In the genomic region with DNA sequence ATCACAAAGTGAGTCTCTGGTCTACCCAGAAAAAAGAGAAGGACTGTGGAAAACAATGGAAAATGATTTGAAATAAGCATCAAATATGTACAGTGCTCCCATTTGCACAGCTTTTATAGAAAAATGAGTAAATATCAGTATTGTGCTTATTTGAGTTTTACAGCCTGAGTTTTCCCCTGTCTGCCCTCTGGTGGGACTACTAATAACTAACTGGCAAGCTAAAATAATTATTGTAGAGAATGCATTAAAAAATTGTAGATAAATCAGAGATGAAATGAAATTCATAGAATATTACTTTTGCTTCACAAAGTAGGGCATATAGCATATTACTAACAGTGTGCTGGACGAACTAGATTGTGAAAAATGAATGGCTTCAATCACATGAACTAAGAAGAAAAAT, we compare ENCODE assay signal across 12 cellular contexts.
DNase-seq lines count a peak whose midpoint lies in the region; ATAC-seq, FAIRE-seq and TF ChIP-seq lines count a peak whose summit lies in the region.
"Had no signal": no experiment of that assay in that cellular context is flagged by ENCODE, and none has a peak within 500 bp of the region (broad histone marks: within the 10 kb centered on the region; RNA-seq: fewer than 3 reads in every experiment).

No MANE protein-coding gene starts in this region.

- no peaks in the 10 kb centered on the region for H3K27me3 ChIP-seq in endodermal cell (ENCODE audit: control insufficient read depth, insufficient read depth, low read length, poor library complexity, severe bottlenecking)

- H3K4me3 ChIP-seq in endodermal cell (ENCODE audit: low read length) = no peak overlapping the region
- H3K4me3 ChIP-seq: skin epidermis had no signal

- TF ChIP-seq CTCF in endodermal cell (conservative IDR thresholded peaks at IDR 0.05) = peak; percentile 57

- no peak for ATAC-seq in left colon
- ATAC-seq in effector memory CD8-positive, alpha-beta T cell (replicated peaks) = no peak

- no peaks in the 10 kb centered on the region for H3K36me3 Mint-ChIP-seq in endodermal cell (ENCODE audit: low read depth)
- peaks cover 2% of the 10 kb centered on the region for H3K36me3 Mint-ChIP-seq in effector memory CD8-positive, alpha-beta T cell (ENCODE audit: insufficient read depth)
- H3K36me3 Mint-ChIP-seq: activated naive CD8-positive, alpha-beta T cell treated with anti-CD3 and anti-CD28 coated beads, Interleukin-2, amount 10 ng/mL, durations not matched to agents 7 days and 5 days had no signal

- no peak for TF ChIP-seq POLR2A in H54 (IDR thresholded peaks at IDR 0.05; ENCODE audit: low read depth, low read length)

- WGBS in endodermal cell (ENCODE audit: insufficient coverage in 1 of 2, insufficient read length in 1 of 2), 2 experiments = 86% methylated on average over 1 of the region's 1 CpG; no CpG with 5 or more reads in 1 of the 2 experiments

- H3K27me3 Mint-ChIP-seq in endodermal cell (ENCODE audit: insufficient read depth) = no peaks in the 10 kb centered on the region
- no peaks in the 10 kb centered on the region for H3K27me3 Mint-ChIP-seq in effector memory CD8-positive, alpha-beta T cell
- H3K27me3 Mint-ChIP-seq: activated CD4-positive, alpha-beta memory T cell treated with anti-CD3 and anti-CD28 coated beads, Interleukin-2, amount 10 ng/mL, durations not matched to agents 7 days and 5 days; activated naive CD8-positive, alpha-beta T cell treated with anti-CD3 and anti-CD28 coated beads, Interleukin-2, amount 10 ng/mL, durations not matched to agents 7 days and 5 days had no signal

- H3K4me1 Mint-ChIP-seq in endodermal cell = peaks cover 3% of the 10 kb centered on the region
- no peaks in the 10 kb centered on the region for H3K4me1 Mint-ChIP-seq in effector memory CD8-positive, alpha-beta T cell (ENCODE audit: low read depth in 2 of 2)
- H3K4me1 Mint-ChIP-seq: activated CD4-positive, alpha-beta memory T cell treated with anti-CD3 and anti-CD28 coated beads, Interleukin-2, amount 10 ng/mL, durations not matched to agents 7 days and 5 days; activated naive CD8-positive, alpha-beta T cell treated with anti-CD3 and anti-CD28 coated beads, Interleukin-2, amount 10 ng/mL, durations not matched to agents 7 days and 5 days had no signal

- FAIRE-seq in H54 (lab: Jason Lieb, UNC) = no peak

- no peaks in the 10 kb centered on the region for H3K36me3 ChIP-seq in endodermal cell (ENCODE audit: control insufficient read depth, insufficient read depth, low read length)

- H3K9ac ChIP-seq in endodermal cell (ENCODE audit: extremely low read depth, low read length, poor library complexity, severe bottlenecking) = no peak overlapping the region

- H3K27ac Mint-ChIP-seq in endodermal cell = no peak overlapping the region
- H3K27ac Mint-ChIP-seq in effector memory CD8-positive, alpha-beta T cell = no peak overlapping the region
- H3K27ac Mint-ChIP-seq: activated CD4-positive, alpha-beta memory T cell treated with anti-CD3 and anti-CD28 coated beads, Interleukin-2, amount 10 ng/mL, durations not matched to agents 7 days and 5 days; activated naive CD8-positive, alpha-beta T cell treated with anti-CD3 and anti-CD28 coated beads, Interleukin-2, amount 10 ng/mL, durations not matched to agents 7 days and 5 days had no signal

- DNase-seq in NCI-H1092 treated with DMSO at 0.1 percent for 48 hours (lab: John Stamatoyannopoulos, UW) = peak; percentile 14
- DNase-seq in NCI-H1092 (lab: John Stamatoyannopoulos, UW) = no peak
- DNase-seq in NAMALWA (ENCODE audit: low spot score) = peak; percentile 41
- DNase-seq in endodermal cell = no peak
- peak; percentile 16 for DNase-seq in pons (ENCODE audit: low spot score)
- no peak for DNase-seq in H54 (ENCODE audit: insufficient read length, low spot score)
- DNase-seq in left colon = no peak
- DNase-seq in effector memory CD8-positive, alpha-beta T cell = no peak
- DNase-seq: activated CD4-positive, alpha-beta memory T cell treated with anti-CD3 and anti-CD28 coated beads, Interleukin-2, amount 10 ng/mL, durations not matched to agents 7 days and 5 days; activated naive CD8-positive, alpha-beta T cell treated with anti-CD3 and anti-CD28 coated beads, Interleukin-2, amount 10 ng/mL, durations not matched to agents 7 days and 5 days; mammary epithelial cell had no signal

- H3K27ac ChIP-seq in endodermal cell (ENCODE audit: low read depth, low read length) = no peak overlapping the region
- H3K27ac ChIP-seq: skin epidermis had no signal

- no peaks in the 10 kb centered on the region for H3K4me1 ChIP-seq in endodermal cell (ENCODE audit: control insufficient read depth, insufficient read depth, low read length)

- intact Hi-C loops in left colon (cut with DNase I, micrococcal nuclease) = no loop called here

- H3K9me3 Mint-ChIP-seq in endodermal cell = no peaks in the 10 kb centered on the region
- peaks cover 0 to 2% of the 10 kb centered on the region in 2 donors for H3K9me3 Mint-ChIP-seq in effector memory CD8-positive, alpha-beta T cell

- H3K4me3 Mint-ChIP-seq in endodermal cell = no peak overlapping the region
- no peak overlapping the region for H3K4me3 Mint-ChIP-seq in effector memory CD8-positive, alpha-beta T cell
- H3K4me3 Mint-ChIP-seq: activated CD4-positive, alpha-beta memory T cell treated with anti-CD3 and anti-CD28 coated beads, Interleukin-2, amount 10 ng/mL, durations not matched to agents 7 days and 5 days; activated naive CD8-positive, alpha-beta T cell treated with anti-CD3 and anti-CD28 coated beads, Interleukin-2, amount 10 ng/mL, durations not matched to agents 7 days and 5 days had no signal

- no peaks in the 10 kb centered on the region for H3K9me3 ChIP-seq in endodermal cell (ENCODE audit: control insufficient read depth, low read length)

Comparison
In these comparisons a context has a peak if more than half of its experiments do, and no peak if none do; other contexts are left out.
1. DNase-seq: peak in NCI-H1092 treated with DMSO at 0.1 percent for 48 hours (single experiment), NAMALWA (single experiment) and pons (single experiment); none in NCI-H1092 (single experiment), endodermal cell (single experiment), H54 (single experiment), left colon (0 of 2) and effector memory CD8-positive, alpha-beta T cell (0 of 3).